Comparison of ENCODE assay signal across 8 cellular contexts in the genomic region with DNA sequence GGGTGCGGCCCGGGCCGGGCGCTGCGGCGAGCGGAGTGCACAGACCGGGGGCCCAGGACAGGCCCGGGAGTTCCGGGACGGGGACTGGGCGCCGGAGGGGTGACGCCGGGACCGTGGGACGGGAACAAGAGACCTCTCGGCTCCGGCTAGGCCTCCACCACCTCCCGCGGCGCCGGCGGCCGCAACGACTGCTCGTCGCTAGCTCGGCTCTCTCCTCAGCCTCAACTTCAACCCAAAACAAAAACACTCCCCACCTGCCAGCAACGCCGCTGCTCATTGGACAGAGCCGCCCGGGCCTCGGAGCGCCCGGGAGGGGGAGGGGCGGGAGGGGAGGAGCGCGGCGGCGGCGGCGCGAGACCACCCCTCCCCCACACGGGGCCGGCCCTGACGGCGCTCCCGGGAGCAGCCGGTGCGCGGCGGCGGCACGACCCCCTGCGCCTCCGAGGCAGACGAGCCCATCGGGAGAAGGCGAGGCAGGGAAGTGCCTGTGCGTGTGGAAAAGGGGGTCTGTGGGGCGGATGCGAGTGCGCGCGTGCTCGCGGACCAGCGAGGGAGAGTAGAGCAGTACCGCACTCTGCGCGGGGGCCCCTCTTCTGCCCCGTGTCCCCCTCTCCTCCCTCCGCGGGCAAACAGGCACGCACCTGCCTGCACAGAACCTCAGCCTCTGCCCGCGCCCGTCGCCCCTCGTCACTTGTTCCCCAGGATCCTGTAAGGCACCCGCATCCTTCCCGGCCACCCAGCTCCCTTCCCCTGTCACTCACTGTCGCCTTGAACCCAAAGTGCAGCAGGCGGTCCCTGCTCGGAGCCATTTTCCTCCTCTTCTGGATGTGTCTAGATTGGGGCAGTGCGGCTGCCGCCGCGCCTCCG. TPM values are rescaled to one million over a fixed set of nuclear protein-coding genes. Genes with fewer than 3 reads are reported as not detected.
DNase-seq lines count a peak whose midpoint lies in the region; ATAC-seq and TF ChIP-seq lines count a peak whose summit lies in the region.

A gene with protein sequence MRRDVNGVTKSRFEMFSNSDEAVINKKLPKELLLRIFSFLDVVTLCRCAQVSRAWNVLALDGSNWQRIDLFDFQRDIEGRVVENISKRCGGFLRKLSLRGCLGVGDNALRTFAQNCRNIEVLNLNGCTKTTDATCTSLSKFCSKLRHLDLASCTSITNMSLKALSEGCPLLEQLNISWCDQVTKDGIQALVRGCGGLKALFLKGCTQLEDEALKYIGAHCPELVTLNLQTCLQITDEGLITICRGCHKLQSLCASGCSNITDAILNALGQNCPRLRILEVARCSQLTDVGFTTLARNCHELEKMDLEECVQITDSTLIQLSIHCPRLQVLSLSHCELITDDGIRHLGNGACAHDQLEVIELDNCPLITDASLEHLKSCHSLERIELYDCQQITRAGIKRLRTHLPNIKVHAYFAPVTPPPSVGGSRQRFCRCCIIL (minus strand): TSS at position 215 of the 867 bp plus-strand sequence. CDS start 224 bp downstream, outside the sequence.

- peaks cover 10% of the 10 kb centered on the region for H3K27me3 Mint-ChIP-seq in endothelial cell (ENCODE audit: unreplicated experiment)
- no peaks in the 10 kb centered on the region for H3K27me3 Mint-ChIP-seq in mesothelial cell of epicardium (ENCODE audit: low read depth)

- H3K27ac ChIP-seq in HUES64 (ENCODE audit: low read depth, low read length): peak within 1 kb of the TSS; percentile 87
- peak within 1 kb of the TSS; percentile 38 for H3K27ac ChIP-seq in OCI-LY1 (ENCODE audit: low read depth, low read length, poor library complexity, severe bottlenecking)

- TF ChIP-seq CTCF in OCI-LY1 (IDR thresholded peaks at IDR 0.05; ENCODE audit: low read length): no peak
- TF ChIP-seq CTCF in endothelial cell (IDR thresholded peaks at IDR 0.05; ENCODE audit: unreplicated experiment): no peak
- no peak for TF ChIP-seq CTCF in mesothelial cell of epicardium (IDR thresholded peaks at IDR 0.05; ENCODE audit: unreplicated experiment)

- H3K4me3 Mint-ChIP-seq in endothelial cell (ENCODE audit: unreplicated experiment) (peak within 1 kb of the TSS; percentile 99), mesothelial cell of epicardium (peak within 1 kb of the TSS; percentile 92)

- DNase-seq in COR-L47 (lab: John Stamatoyannopoulos, UW): peak; percentile 82
- DNase-seq in activated CD8-positive, alpha-beta memory T cell treated with anti-CD3 and anti-CD28 coated beads, Interleukin-2, amount 50 U/mL, for 4 hours: peak; percentile 95
- peak; percentile 93 for DNase-seq in endothelial cell (ENCODE audit: low spot score)
- DNase-seq in mesothelial cell of epicardium (ENCODE audit: low spot score in 2 of 2, unreplicated experiment in 2 of 2): peak; percentile 87 to 91
- peak; percentile 89 for DNase-seq in stimulated activated CD8-positive, alpha-beta memory T cell treated with anti-CD3 and anti-CD28 coated beads, Interleukin-15, amount 100 ng/mL, for 24 hours (ENCODE audit: low read depth)

- H3K36me3 Mint-ChIP-seq in endothelial cell (ENCODE audit: low read depth, unreplicated experiment) (peaks cover 5% of the 10 kb centered on the region), mesothelial cell of epicardium (no peaks in the 10 kb centered on the region)

- peaks cover 9% of the 10 kb centered on the region for H3K4me1 Mint-ChIP-seq in endothelial cell (ENCODE audit: unreplicated experiment)
- peaks cover 17% of the 10 kb centered on the region for H3K4me1 Mint-ChIP-seq in mesothelial cell of epicardium

- H3K9me3 Mint-ChIP-seq in endothelial cell (ENCODE audit: unreplicated experiment) (no peaks in the 10 kb centered on the region), mesothelial cell of epicardium (no peaks in the 10 kb centered on the region)

- ATAC-seq in GM21390 (IDR thresholded peaks at IDR 0.05; ENCODE audit: unreplicated experiment): peak; percentile 64

- 0 out of 2 replicates have a peak, but pooled peaks cover 3% of the 10 kb centered on the region for H3F3A ChIP-seq in OCI-LY1 (ENCODE audit: insufficient read depth, low read length)

- H3K36me3 ChIP-seq in HUES64 (ENCODE audit: insufficient read depth, low read length): peaks cover 19% of the 10 kb centered on the region
- H3K36me3 ChIP-seq in OCI-LY1 (ENCODE audit: insufficient read depth, low read length): peaks cover 13% of the 10 kb centered on the region; the same call in 1 of the 2 replicates

- 0 out of 2 replicates have a peak within 1 kb of the TSS, but pooled peaks have one; percentile 3 for H2AFZ ChIP-seq in OCI-LY1 (ENCODE audit: low read length)

- peaks cover 12% of the 10 kb centered on the region; the same call in 1 of the 2 replicates for H3K4me1 ChIP-seq in HUES64 (ENCODE audit: insufficient read depth, low read length)
- H3K4me1 ChIP-seq in OCI-LY1 (ENCODE audit: insufficient read depth, low read length, severe bottlenecking): peaks cover 18% of the 10 kb centered on the region

- peak within 1 kb of the TSS; percentile 94 for H3K9ac ChIP-seq in HUES64 (ENCODE audit: low read depth, low read length)
- H3K9ac ChIP-seq in OCI-LY1 (ENCODE audit: low read length): peak within 1 kb of the TSS; percentile 63

- no peaks in the 10 kb centered on the region for H4K20me1 ChIP-seq in OCI-LY1 (ENCODE audit: insufficient read depth, low read length)

- no peaks in the 10 kb centered on the region for H3K9me3 ChIP-seq in HUES64 (ENCODE audit: insufficient read depth, low read depth, low read length)
- H3K9me3 ChIP-seq in OCI-LY1 (ENCODE audit: low read length): no peaks in the 10 kb centered on the region

- no peaks in the 10 kb centered on the region for H3K9me2 ChIP-seq in OCI-LY1 (ENCODE audit: low read depth, low read length)

- H3K4me3 ChIP-seq in HUES64 (ENCODE audit: low read length) (peak within 1 kb of the TSS; percentile 99), OCI-LY1 (ENCODE audit: low read depth, low read length, poor library complexity, severe bottlenecking) (peak within 1 kb of the TSS; percentile 73)

- H3K27ac Mint-ChIP-seq in endothelial cell (ENCODE audit: unreplicated experiment) (peak within 1 kb of the TSS; percentile 99), mesothelial cell of epicardium (peak within 1 kb of the TSS; percentile 95)

- peak within 1 kb of the TSS; percentile 75 for H3K4me2 ChIP-seq in OCI-LY1 (ENCODE audit: low read length)

- H3K27me3 ChIP-seq in HUES64 (ENCODE audit: insufficient read depth, low read length) (no peaks in the 10 kb centered on the region), OCI-LY1 (ENCODE audit: insufficient read depth, low read length) (no peaks in the 10 kb centered on the region)

- under 1% methylated on average over 84 of the region's 91 CpGs for WGBS in HUES64

- peaks cover 17% of the 10 kb centered on the region; the same call in 1 of the 2 replicates for H3K79me2 ChIP-seq in OCI-LY1 (ENCODE audit: insufficient read depth, low read length)

RNA-seq across cellular contexts. Expression of the gene that starts here (rescaled TPM):
- polyA plus RNA-seq in HUES64 (2013, experiment 1 of 2): 4.3 TPM
- polyA plus RNA-seq in HUES64 (2013, experiment 2 of 2): 6.4 TPM
- total RNA-seq in endothelial cell (ENCODE audit: unreplicated experiment) (26.6 TPM), mesothelial cell of epicardium (28.6 to 29.1 TPM (median 29.0 TPM) in 3 replicates)

Comparison
In these comparisons a context has a peak if more than half of its experiments do, and no peak if none do; other contexts are left out.
1. Peak in every context shown above with its lines: DNase-seq, ATAC-seq, H3K4me3 ChIP-seq and H3K27ac ChIP-seq.